In genomic region chrX:38807873-38808272, GRCh38 we compare ENCODE assay signal across 11 cellular contexts. TPM values are rescaled to one million over a fixed set of nuclear protein-coding genes. Genes with fewer than 3 reads are reported as not detected.
DNase-seq lines count a peak whose midpoint lies in the region; ATAC-seq and TF ChIP-seq lines count a peak whose summit lies in the region.
"Had no signal": no experiment of that assay in that cellular context is flagged by ENCODE, and none has a peak within 500 bp of the region (broad histone marks: within the 10 kb centered on the region; RNA-seq: fewer than 3 reads in every experiment).

No MANE protein-coding gene starts in this region.

- H3K27me3 Mint-ChIP-seq in activated naive CD8-positive, alpha-beta T cell treated with anti-CD3 and anti-CD28 coated beads, Interleukin-2, amount 10 ng/mL, durations not matched to agents 7 days and 5 days, result no peaks in the 10 kb centered on the region
- H3K27me3 Mint-ChIP-seq in naive thymus-derived CD8-positive, alpha-beta T cell, result no peaks in the 10 kb centered on the region
- H3K27me3 Mint-ChIP-seq in nephron progenitor cell (ENCODE audit: low read depth, poor library complexity), result no peaks in the 10 kb centered on the region

- peak overlapping the region; percentile 96; the same call in 1 of the 2 replicates for H3K4me2 ChIP-seq in KMS-11

- H3K9ac ChIP-seq in KMS-11, result no peak overlapping the region

- TF ChIP-seq CTCF in KMS-11 (conservative IDR thresholded peaks at IDR 0.05; ENCODE audit: low read depth, low read length) (no peak), nephron progenitor cell (IDR thresholded peaks at IDR 0.05) (no peak)

- POLR2A ChIA-PET in activated naive CD8-positive, alpha-beta T cell treated with anti-CD3 and anti-CD28 coated beads, Interleukin-2, amount 10 ng/mL, durations not matched to agents 7 days and 5 days (lab: Charles Lee), result interaction anchor here (0.6 to 7.2 kb wide), 2 partner anchors 8 to 84 kb away, joined by 5 to 82 read pairs; no protein-coding TSS in a partner anchor
- POLR2A ChIA-PET in naive thymus-derived CD8-positive, alpha-beta T cell (lab: Charles Lee), result interaction anchor here (4.4 to 7.8 kb wide), 2 partner anchors 8 to 72 kb away, joined by 24 to 104 read pairs; no protein-coding TSS in a partner anchor

- H3K9me3 Mint-ChIP-seq in activated naive CD8-positive, alpha-beta T cell treated with anti-CD3 and anti-CD28 coated beads, Interleukin-2, amount 10 ng/mL, durations not matched to agents 7 days and 5 days, result no peaks in the 10 kb centered on the region
- H3K9me3 Mint-ChIP-seq in naive thymus-derived CD8-positive, alpha-beta T cell, result peaks cover 0 to 3% (median 0%) of the 10 kb centered on the region in 9 donors
- H3K9me3 Mint-ChIP-seq in nephron progenitor cell, result peaks cover 26% of the 10 kb centered on the region

- H2AFZ ChIP-seq in KMS-11 (ENCODE audit: low read depth), result no peak overlapping the region

- peaks cover 23% of the 10 kb centered on the region for H3K36me3 Mint-ChIP-seq in activated naive CD8-positive, alpha-beta T cell treated with anti-CD3 and anti-CD28 coated beads, Interleukin-2, amount 10 ng/mL, durations not matched to agents 7 days and 5 days
- H3K36me3 Mint-ChIP-seq in naive thymus-derived CD8-positive, alpha-beta T cell, result peaks cover 0 to 6% (median 1%) of the 10 kb centered on the region in 3 donors
- peaks cover 5% of the 10 kb centered on the region for H3K36me3 Mint-ChIP-seq in nephron progenitor cell (ENCODE audit: low read depth)

- no peak for ATAC-seq in activated naive CD8-positive, alpha-beta T cell treated with anti-CD3 and anti-CD28 coated beads, Interleukin-2, amount 10 ng/mL, durations not matched to agents 7 days and 5 days (ENCODE audit: low read depth)
- no peak for ATAC-seq in naive thymus-derived CD8-positive, alpha-beta T cell
- no peak for ATAC-seq in HG03095 (IDR thresholded peaks at IDR 0.05; ENCODE audit: unreplicated experiment)

- peak overlapping the region; percentile 79 for H3K27ac Mint-ChIP-seq in activated naive CD8-positive, alpha-beta T cell treated with anti-CD3 and anti-CD28 coated beads, Interleukin-2, amount 10 ng/mL, durations not matched to agents 7 days and 5 days
- H3K27ac Mint-ChIP-seq in naive thymus-derived CD8-positive, alpha-beta T cell, result peak overlapping the region in 8 of 10 donors; percentile 60 to 97 (median 88)
- no peak overlapping the region for H3K27ac Mint-ChIP-seq in nephron progenitor cell

- DNase-seq in NCI-H748 (lab: John Stamatoyannopoulos, UW; ENCODE audit: unreplicated experiment), result peak; percentile 6
- no peak for DNase-seq in NCI-H748 treated with DMSO at 0.1 percent for 48 hours (lab: John Stamatoyannopoulos, UW)
- no peak for DNase-seq in activated naive CD8-positive, alpha-beta T cell treated with anti-CD3 and anti-CD28 coated beads, Interleukin-2, amount 10 ng/mL, durations not matched to agents 7 days and 5 days
- no peak for DNase-seq in naive thymus-derived CD8-positive, alpha-beta T cell
- no peak for DNase-seq in nephron progenitor cell
- DNase-seq in hippocampal formation (lab: John Stamatoyannopoulos, UW), result no peak
- DNase-seq: activated T-cell treated with anti-CD3 and anti-CD28 coated beads, Interleukin-2, amount 50 U/mL, for 1 hour; DMS153; T1000 had no signal

- no peaks in the 10 kb centered on the region for H3K36me3 ChIP-seq in KMS-11 (ENCODE audit: insufficient read depth)

- H3K79me2 ChIP-seq in KMS-11 (ENCODE audit: insufficient read depth, low read depth), result peaks cover 45% of the 10 kb centered on the region

- peaks cover 62% of the 10 kb centered on the region for H3K4me1 ChIP-seq in KMS-11 (ENCODE audit: low read depth, poor library complexity, severe bottlenecking)

- H4K20me1 ChIP-seq in KMS-11 (ENCODE audit: insufficient read depth), result no peaks in the 10 kb centered on the region

- H3K27ac ChIP-seq in KMS-11, result peak overlapping the region; percentile 31; the same call in 1 of the 2 replicates

- peaks cover 22% of the 10 kb centered on the region for H3K4me1 Mint-ChIP-seq in activated naive CD8-positive, alpha-beta T cell treated with anti-CD3 and anti-CD28 coated beads, Interleukin-2, amount 10 ng/mL, durations not matched to agents 7 days and 5 days
- peaks cover 12 to 63% (median 45%) of the 10 kb centered on the region in 4 donors for H3K4me1 Mint-ChIP-seq in naive thymus-derived CD8-positive, alpha-beta T cell
- peaks cover 36% of the 10 kb centered on the region for H3K4me1 Mint-ChIP-seq in nephron progenitor cell

- no peak overlapping the region for H3K4me3 ChIP-seq in KMS-11 (IDR thresholded peaks at IDR 0.05; ENCODE audit: insufficient read depth, low read depth, low read length)

- H3K27me3 ChIP-seq in KMS-11 (ENCODE audit: insufficient read depth, low read depth), result no peaks in the 10 kb centered on the region

- H3K4me3 Mint-ChIP-seq in activated naive CD8-positive, alpha-beta T cell treated with anti-CD3 and anti-CD28 coated beads, Interleukin-2, amount 10 ng/mL, durations not matched to agents 7 days and 5 days, result peak overlapping the region; percentile 99
- H3K4me3 Mint-ChIP-seq in naive thymus-derived CD8-positive, alpha-beta T cell, result peak overlapping the region; percentile 36 to 96 (median 78)
- H3K4me3 Mint-ChIP-seq in nephron progenitor cell, result no peak overlapping the region

RNA-seq across cellular contexts. Expression of gene MID1IP1, which starts 6.6 kb away (rescaled TPM):
- total RNA-seq in activated naive CD8-positive, alpha-beta T cell treated with anti-CD3 and anti-CD28 coated beads, Interleukin-2, amount 10 ng/mL, durations not matched to agents 7 days and 5 days, result 10 to 100 TPM; 73.6 to 76.5 TPM
- 10 to 100 TPM; 42.7 to 45.6 TPM for total RNA-seq in naive thymus-derived CD8-positive, alpha-beta T cell
- polyA plus RNA-seq in naive thymus-derived CD8-positive, alpha-beta T cell, result 10 to 100 TPM; 12.6 to 18.8 (median 16.4) TPM
